In the genomic region with DNA sequence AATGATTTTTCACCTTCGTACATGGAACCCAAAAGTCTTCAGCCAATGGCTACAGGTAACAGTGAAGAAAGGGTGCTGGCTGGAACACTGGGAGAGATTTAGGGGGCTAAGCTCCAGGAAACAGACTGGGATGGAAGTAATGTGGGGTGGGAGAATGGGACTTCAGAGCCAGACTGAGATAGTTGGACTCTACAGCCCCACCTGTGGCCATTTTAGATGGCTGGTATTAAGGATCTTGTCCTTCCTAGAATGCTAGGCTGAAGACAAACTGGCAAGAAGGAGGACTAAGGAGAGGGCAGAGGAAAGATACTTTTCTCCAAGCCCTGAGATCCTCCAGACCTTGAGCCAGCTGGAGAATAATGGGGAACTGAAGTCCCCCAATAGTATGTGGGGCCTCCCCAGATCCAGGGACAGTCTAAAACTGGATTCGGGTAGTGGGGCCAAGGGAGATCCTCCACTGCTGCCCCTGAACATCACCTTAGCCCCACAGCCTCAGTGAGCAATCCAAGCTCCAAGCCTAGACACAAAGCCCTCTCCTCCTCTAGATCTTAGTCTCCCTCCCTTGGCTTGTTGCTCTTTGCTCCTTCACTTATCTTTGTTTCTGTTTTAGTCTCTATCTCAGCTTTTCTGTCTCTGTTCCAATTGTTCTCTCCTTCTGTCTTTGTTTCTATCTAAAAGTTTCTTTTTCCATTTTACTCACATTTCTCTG, we compare ENCODE assay signal across 9 cellular contexts. TPM values are rescaled to one million over a fixed set of nuclear protein-coding genes. Genes with fewer than 3 reads are reported as not detected.
DNase-seq lines count a peak whose midpoint lies in the region; ATAC-seq, FAIRE-seq and TF ChIP-seq lines count a peak whose summit lies in the region.
"Had no signal": no experiment of that assay in that cellular context is flagged by ENCODE, and none has a peak within 500 bp of the region (broad histone marks: within the 10 kb centered on the region; RNA-seq: fewer than 3 reads in every experiment).

No MANE protein-coding gene starts in this region.

- H3K36me3 Mint-ChIP-seq in osteocyte (ENCODE audit: unreplicated experiment) = no peaks in the 10 kb centered on the region
- H3K36me3 Mint-ChIP-seq: naive B cell had no signal

- H2BK20ac ChIP-seq in IMR-90 (ENCODE audit: low read depth, low read length) = peak overlapping the region; percentile 14; the same call in 1 of the 2 replicates

- intact Hi-C loops in IMR-90 (cut with micrococcal nuclease) (no loop called here), K562 (cut with micrococcal nuclease) (no loop called here), mucosa of descending colon (cut with DNase I, micrococcal nuclease) (no loop called here)

- H3K4ac ChIP-seq in IMR-90 (ENCODE audit: low read depth, low read length) = peak overlapping the region; percentile 25

- H3K9ac ChIP-seq in IMR-90 (ENCODE audit: low read depth, low read length) = no peak overlapping the region
- H3K9ac ChIP-seq in K562 (ENCODE audit: insufficient read depth in 1 of 2, low read depth in 2 of 2, low read length in 2 of 2) = no peak overlapping the region

- peak; percentile 70 for FAIRE-seq in K562 (lab: Jason Lieb, UNC)

- peak; percentile 28; the same call in 1 of the 3 replicates for TF ChIP-seq CTCF in GM12872 (IDR thresholded peaks at IDR 0.05; ENCODE audit: insufficient read depth, low read depth, low read length)
- 0 out of 2 replicates have a peak, but pooled peaks have one; percentile 6 for TF ChIP-seq CTCF in IMR-90 (conservative IDR thresholded peaks at IDR 0.05; ENCODE audit: low read depth, low read length)
- peak; percentile 44 to 56 (median 45) for TF ChIP-seq CTCF in K562 (IDR thresholded peaks at IDR 0.05 in 2 of 3, conservative IDR thresholded peaks at IDR 0.05 in 1 of 3; ENCODE audit: insufficient read depth in 2 of 3, low read depth in 1 of 3, low read length in 3 of 3)
- TF ChIP-seq CTCF in osteocyte (IDR thresholded peaks at IDR 0.05) = peak; percentile 8
- no peak for TF ChIP-seq CTCF in mucosa of descending colon (IDR thresholded peaks at IDR 0.05)

- no peaks in the 10 kb centered on the region for H3K36me3 ChIP-seq in IMR-90 (ENCODE audit: control insufficient read depth, insufficient read depth, low read length)
- no peaks in the 10 kb centered on the region for H3K36me3 ChIP-seq in K562 (ENCODE audit: control insufficient read depth, insufficient read depth, low read length)
- no peaks in the 10 kb centered on the region for H3K36me3 ChIP-seq in mucosa of descending colon (ENCODE audit: low read depth)

- H3K27me3 ChIP-seq in IMR-90 (ENCODE audit: control insufficient read depth, insufficient read depth, low read length) (no peaks in the 10 kb centered on the region), K562 (ENCODE audit: control insufficient read depth in 2 of 2, insufficient read depth in 2 of 2, low read length in 2 of 2) (peaks cover 8 to 10% of the 10 kb centered on the region in 2 experiments; a peak in 4 of 5 replicates)

- dilution Hi-C loops in IMR-90 (cut with HindIII; ENCODE audit: low sequenced_read_pairs, unreplicated experiment) = no loop called here

- peak overlapping the region; percentile 3; the same call in 1 of the 2 replicates for H2BK120ac ChIP-seq in IMR-90 (ENCODE audit: low read depth, low read length)

- no peak for TF ChIP-seq EP300 in K562 (IDR thresholded peaks at IDR 0.05; ENCODE audit: low read length)

- H3K27ac Mint-ChIP-seq in osteocyte (ENCODE audit: unreplicated experiment) = no peak overlapping the region

- no peak overlapping the region for H3K23ac ChIP-seq in IMR-90 (ENCODE audit: low read depth, low read length)

- TF ChIP-seq RAD21 in IMR-90 (IDR thresholded peaks at IDR 0.05; ENCODE audit: low read length) = no peak
- no peak for TF ChIP-seq RAD21 in K562 (CRISPR knock-in tag; conservative IDR thresholded peaks at IDR 0.05 in 1 of 2, IDR thresholded peaks at IDR 0.05 in 1 of 2)

- no peaks in the 10 kb centered on the region for H4K20me1 ChIP-seq in IMR-90 (ENCODE audit: insufficient read depth, low read length)
- no peaks in the 10 kb centered on the region; the same call in 1 of the 2 replicates for H4K20me1 ChIP-seq in K562 (replicated peaks; ENCODE audit: control insufficient read depth, insufficient read depth, low read length)

- 0 out of 3 replicates have a peak overlapping the region, but pooled peaks have one; percentile 15 for H2BK15ac ChIP-seq in IMR-90 (ENCODE audit: low read depth, low read length)

- no peak overlapping the region for H2BK5ac ChIP-seq in IMR-90 (ENCODE audit: low read depth, low read length, poor library complexity, severe bottlenecking)

- H3K4me1 ChIP-seq in IMR-90 (ENCODE audit: control insufficient read depth, insufficient read depth, low read length) (peaks cover 8% of the 10 kb centered on the region), K562 (replicated peaks in 1 of 2; ENCODE audit: control insufficient read depth in 2 of 2, insufficient read depth in 2 of 2, low read length in 2 of 2) (no peaks in the 10 kb centered on the region), mucosa of descending colon (ENCODE audit: low read depth) (no peaks in the 10 kb centered on the region)

- H4K5ac ChIP-seq in IMR-90 (ENCODE audit: low read depth, low read length) = 0 out of 2 replicates have a peak overlapping the region, but pooled peaks have one; percentile 64

- peak overlapping the region; percentile 46; the same call in 1 of the 2 replicates for H3K18ac ChIP-seq in IMR-90 (ENCODE audit: low read depth, low read length)

- peak overlapping the region; percentile 12 for H2AK9ac ChIP-seq in IMR-90 (replicated peaks; ENCODE audit: low read depth, low read length, poor library complexity)

- DNase-seq in IMR-90 (no peak), K562 (ENCODE audit: extremely low read depth in 1 of 4, low spot score in 3 of 4) (peak in 2 of 4 experiments; percentile 27 to 32), osteocyte (ENCODE audit: extremely low spot score, unreplicated experiment) (no peak), mucosa of descending colon (no peak), KG1 (lab: John Stamatoyannopoulos, UW) (no peak), AG08395 (ENCODE audit: low spot score) (no peak)
- DNase-seq: naive B cell, NCI-H446 treated with DMSO at 0.1 percent for 48 hours had no signal

- H3K56ac ChIP-seq in IMR-90 (ENCODE audit: extremely low read depth, insufficient read depth, low read length) = no peak overlapping the region

- H4K91ac ChIP-seq in IMR-90 (ENCODE audit: insufficient read depth, low read depth, low read length) = peak overlapping the region; percentile 21; the same call in 1 of the 2 replicates

- H3K9me3 Mint-ChIP-seq in osteocyte (ENCODE audit: unreplicated experiment) = no peaks in the 10 kb centered on the region
- H3K9me3 Mint-ChIP-seq: naive B cell had no signal

- H4K8ac ChIP-seq in IMR-90 (ENCODE audit: low read depth in 2 of 2, low read length in 2 of 2) = no peak overlapping the region; a peak in 1 of 4 replicates

- peaks cover 16% of the 10 kb centered on the region for H3K4me1 Mint-ChIP-seq in osteocyte (ENCODE audit: unreplicated experiment)

- ATAC-seq in IMR-90 (ENCODE audit: low read depth) (no peak), K562 (peak; percentile 86), mucosa of descending colon (no peak)

- H3K9me1 ChIP-seq in IMR-90 (ENCODE audit: insufficient read depth, low read length) (peaks cover 4% of the 10 kb centered on the region), K562 (ENCODE audit: control insufficient read depth, insufficient read depth, low read length) (no peaks in the 10 kb centered on the region)

- H3K9me3 ChIP-seq in IMR-90 (ENCODE audit: control insufficient read depth, insufficient read depth, low read length) (no peaks in the 10 kb centered on the region), K562 (replicated peaks; ENCODE audit: control insufficient read depth, insufficient read depth, low read depth, low read length) (no peaks in the 10 kb centered on the region), mucosa of descending colon (no peaks in the 10 kb centered on the region)

- H2AFZ ChIP-seq in IMR-90 (replicated peaks; ENCODE audit: low read length, poor library complexity) (no peak overlapping the region), K562 (ENCODE audit: low read depth, low read length) (no peak overlapping the region)

- H3K14ac ChIP-seq in IMR-90 (replicated peaks; ENCODE audit: low read depth, low read length) = peak overlapping the region; percentile 1; the same call in 1 of the 2 replicates

- no peaks in the 10 kb centered on the region for H3K79me2 ChIP-seq in K562 (ENCODE audit: control insufficient read depth, insufficient read depth, low read length)

- H2AK5ac ChIP-seq in IMR-90 (ENCODE audit: low read depth, low read length) = peak overlapping the region; percentile 27

- TF ChIP-seq POLR2A in IMR-90 (IDR thresholded peaks at IDR 0.05; ENCODE audit: low read depth, low read length) = no peak
- TF ChIP-seq POLR2A in K562 (conservative IDR thresholded peaks at IDR 0.05) = no peak

- no peak overlapping the region for H3K4me3 Mint-ChIP-seq in osteocyte (ENCODE audit: unreplicated experiment)
- H3K4me3 Mint-ChIP-seq: naive B cell had no signal

- no peaks in the 10 kb centered on the region for H3K27me3 Mint-ChIP-seq in osteocyte (ENCODE audit: unreplicated experiment)
- H3K27me3 Mint-ChIP-seq: naive B cell had no signal

- in situ Hi-C loops in IMR-90 (cut with MboI; ENCODE audit: low sequenced_read_pairs) = no loop called here
- in situ Hi-C loops in K562 (cut with MboI) = no loop called here

- POLR2A ChIA-PET in IMR-90 (lab: Charles Lee; ENCODE audit: unreplicated experiment) (no interaction called here), K562 (lab: Yijun Ruan, JAX) (interaction anchor here (0.8 kb wide), 1 partner anchor 18 kb away, joined by 3 read pairs; no protein-coding TSS in a partner anchor)

- H3K27ac ChIP-seq in IMR-90 (ENCODE audit: insufficient read depth, low read length) (no peak overlapping the region), K562 (ENCODE audit: extremely low read depth, low read depth, low read length) (no peak overlapping the region)

- BruUV-seq in IMR-90 (replicated peaks; lab: Mats Ljungman, UMichigan) = no TSS peak
- BruUV-seq in K562 (replicated peaks; lab: Mats Ljungman, UMichigan) = no TSS peak

- H3K4me3 ChIP-seq in IMR-90 (ENCODE audit: insufficient read depth, low read depth, low read length) (no peak overlapping the region), K562 (no peak overlapping the region), mucosa of descending colon (no peak overlapping the region)

- WGBS in IMR-90 (ENCODE audit: extremely low coverage in 2 of 2, insufficient read length in 1 of 2), 2 experiments = no CpG with 5 or more reads among the region's 2 CpGs
- 6% methylated on average over 2 of the region's 2 CpGs for WGBS in K562 (ENCODE audit: insufficient coverage, low coverage, missing lambda C conversion rate)

- H3K4me2 ChIP-seq in IMR-90 (ENCODE audit: low read depth, low read length) (no peak overlapping the region), K562 (ENCODE audit: insufficient read depth, low read length) (no peak overlapping the region)

- no peaks in the 10 kb centered on the region for H3K79me1 ChIP-seq in IMR-90 (ENCODE audit: low read depth in 1 of 2, low read length in 2 of 2)

- CTCF ChIA-PET in IMR-90 (lab: Yijun Ruan, JAX) = interaction anchor here (0.6 to 0.8 kb wide), 2 partner anchors 38 to 85 kb away, joined by 3 to 4 read pairs; no protein-coding TSS in a partner anchor
- CTCF ChIA-PET in K562 (lab: Yijun Ruan, JAX; ENCODE audit: low intra/inter-chr PET ratio) = no interaction called here

RNA-seq across cellular contexts. Expression of a gene that starts 16.1 kb away (rescaled TPM):
- total RNA-seq in IMR-90 (2012; rRNA removed) = 106 and 155 TPM in 2 replicates
- polyA plus RNA-seq in IMR-90 (2012; rRNA removed) = 64.8 and 85.5 TPM in 2 replicates
- polyA plus RNA-seq in IMR-90 (2012; cell fraction: cytosol; rRNA removed) = 13.2 and 50.0 TPM in 2 replicates
- 20.2 and 33.9 TPM in 2 replicates for polyA plus RNA-seq in IMR-90 (2012; cell fraction: nucleus; rRNA removed; ENCODE audit: low replicate concordance)
- 11.3 and 41.3 TPM in 2 replicates for total RNA-seq in K562 (2011; cell fraction: chromatin; rRNA removed; ENCODE audit: low replicate concordance)
- 9.2 and 11.7 TPM in 2 replicates for total RNA-seq in K562 (2011; cell fraction: nucleolus; rRNA removed)
- total RNA-seq in K562 (2011; cell fraction: nucleoplasm; rRNA removed) = 22.9 and 46.2 TPM in 2 replicates
- total RNA-seq in K562 (2014; rRNA removed) = 36.0 and 37.6 TPM in 2 replicates
- 41.9 and 45.9 TPM in 2 replicates for total RNA-seq in K562 (2014; rRNA removed; fragmentation: Illumina TruSeq; extraction: Trizol)
- total RNA-seq in K562 (2015; rRNA removed; fragmentation: Illumina TruSeq; extraction: Trizol) = 29.9 and 30.7 TPM in 2 replicates
- total RNA-seq in K562 (2021) = 40.7 and 42.6 TPM in 2 replicates
- polyA plus RNA-seq in K562 (2011; rRNA removed) = 28.3 and 45.6 TPM in 2 replicates
- 11.6 and 15.2 TPM in 2 replicates for polyA plus RNA-seq in K562 (2011; cell fraction: cytosol; rRNA removed)
- 8.0 and 8.8 TPM in 2 replicates for polyA plus RNA-seq in K562 (2011; cell fraction: nucleus; rRNA removed)
- 23.9 and 29.5 TPM in 2 replicates for polyA plus RNA-seq in K562 (2012)
- 40.2 and 47.5 TPM in 2 replicates for polyA plus RNA-seq in K562 (2014; fragmentation: Illumina TruSeq; extraction: Trizol)
- 10 to 100 TPM in 1 of 2 experiments, 1 to 10 TPM in 1; 9.4 to 10.3 TPM for polyA plus RNA-seq in K562 (2014; fragmentation: Nextera tagmentation; extraction: Ambion mirVana)
- 30.3 and 32.5 TPM in 2 replicates for polyA plus RNA-seq in K562 (2014; rRNA removed)
- polyA minus RNA-seq in K562 (2011; rRNA and poly(A)+ RNA removed) = 43.4 and 45.5 TPM in 2 replicates
- polyA minus RNA-seq in K562 (2011; cell fraction: cytosol; rRNA and poly(A)+ RNA removed) = 16.7 and 22.8 TPM in 2 replicates
- 13.6 and 13.7 TPM in 2 replicates for polyA minus RNA-seq in K562 (2011; cell fraction: nucleus; rRNA and poly(A)+ RNA removed)
- 91.8 and 95.7 TPM in 2 replicates for total RNA-seq in osteocyte
- 10 to 100 TPM; 23.5 to 43.3 (median 27.6) TPM for total RNA-seq in mucosa of descending colon
